In genomic region chr7:139018910-139019309, GRCh38 we compare ENCODE assay signal across 19 cellular contexts.
"Had no signal": no experiment of that assay in that cellular context is flagged by ENCODE, and none has a peak within 500 bp of the region (broad histone marks: within the 10 kb centered on the region; RNA-seq: fewer than 3 reads in every experiment).

No MANE protein-coding gene starts in this region.

- H3K9me3 ChIP-seq: breast epithelium, SK-N-SH had no signal

- H3K27ac ChIP-seq: breast epithelium, VCaP had no signal

- DNase-seq: activated CD4-positive, alpha-beta memory T cell treated with anti-CD3 and anti-CD28 coated beads for 36 hours; activated CD4-positive, alpha-beta T cell treated with anti-CD3 and anti-CD28 coated beads, Interleukin-2, amount 10 ng/mL, durations not matched to agents 7 days and 5 days; activated CD4-positive, CD25-positive, alpha-beta regulatory T cell; activated CD8-positive, alpha-beta memory T cell treated with anti-CD3 and anti-CD28 coated beads, Interleukin-2, amount 50 U/mL, for 48 hours; activated T-cell treated with anti-CD3 and anti-CD28 coated beads, Interleukin-2, amount 50 U/mL, for 1 hour; aorta; NCI-H1048; NCI-H146; NCI-H187 treated with DMSO at 0.1 percent for 48 hours; NCI-H2081 treated with DMSO at 0.1 percent for 48 hours; NCI-H226; NCI-H526; NK-92 treated with Interleukin-12 subunit alpha and Interleukin-12 subunit beta, amount 100 ng/mL, for 24 hours; OCI-M1; RPMI8226; SK-N-SH; T-helper 1 cell had no signal

- H3K27me3 ChIP-seq: breast epithelium had no signal

- H3K4me3 ChIP-seq: breast epithelium had no signal

- H3K4me1 ChIP-seq: breast epithelium had no signal

- H3K4me2 ChIP-seq: SK-N-SH had no signal
